ENCODE assay signal across 24 cellular contexts in genomic region chr15:77832874-77833273, GRCh38.
"Had no signal": no experiment of that assay in that cellular context is flagged by ENCODE, and none has a peak within 500 bp of the region (broad histone marks: within the 10 kb centered on the region; RNA-seq: fewer than 3 reads in every experiment).

No MANE protein-coding gene starts in this region.

- H3K9me3 ChIP-seq: breast epithelium, left ventricle myocardium inferior, right lobe of liver, thoracic aorta, vagina had no signal

- ATAC-seq: activated T-cell treated with anti-CD3 and anti-CD28 coated beads, Interleukin-2, amount 50 U/mL, for 72 hours; right lobe of liver; stimulated activated effector memory CD8-positive, alpha-beta T cell treated with anti-CD3 and anti-CD28 coated beads, Interleukin-12 subunit alpha, Interleukin-12 subunit beta, amount 100 ng/mL, for 72 hours had no signal

- H3K27ac ChIP-seq: breast epithelium, left ventricle myocardium inferior, right lobe of liver, skin epidermis, thoracic aorta, vagina had no signal

- DNase-seq: activated B cell treated with CpG ODN at 0.5 μM for 24 hours; activated CD4-positive, alpha-beta T cell treated with anti-CD3 and anti-CD28 coated beads for 4 hours; activated CD4-positive, alpha-beta T cell treated with anti-CD3 and anti-CD28 coated beads, Interleukin-2, amount 50 U/mL, for 4 hours; activated naive CD4-positive, alpha-beta T cell treated with anti-CD3 and anti-CD28 coated beads, Interleukin-2, amount 50 U/mL, for 16 hours; activated T-cell treated with anti-CD3 and anti-CD28 coated beads for 4 hours; activated T-cell treated with anti-CD3 and anti-CD28 coated beads, Interleukin-2, amount 50 U/mL, for 72 hours; amniotic stem cell; dermis blood vessel endothelial cell; effector CD4-positive, alpha-beta T cell; glutamatergic neuron; left ventricle myocardium inferior; occipital lobe; stimulated activated CD4-positive, alpha-beta T cell treated with anti-CD3 and anti-CD28 coated beads, Interleukin-4, amount 100 ng/mL, for 24 hours; T-helper 1 cell; trophoblast cell had no signal

- H3K4me1 ChIP-seq: breast epithelium, left ventricle myocardium inferior, right lobe of liver, vagina had no signal

- FAIRE-seq: colon, frontal cortex, islet of Langerhans had no signal

- H3K36me3 ChIP-seq: breast epithelium, left ventricle myocardium inferior, right lobe of liver, thoracic aorta, vagina had no signal

- H3K4me3 ChIP-seq: breast epithelium, left ventricle myocardium inferior, right lobe of liver, skin epidermis, thoracic aorta, vagina had no signal

- H3K27me3 ChIP-seq: right lobe of liver, vagina had no signal
